27 cellular contexts compared by ENCODE assay signal in genomic region chr3:11099306-11099705, GRCh38. TPM values are rescaled to one million over a fixed set of nuclear protein-coding genes. Genes with fewer than 3 reads are reported as not detected.
"Had no signal": no experiment of that assay in that cellular context is flagged by ENCODE, and none has a peak within 500 bp of the region (broad histone marks: within the 10 kb centered on the region; RNA-seq: fewer than 3 reads in every experiment).

No MANE protein-coding gene starts in this region.

- H3K27me3 ChIP-seq: suprapubic skin, tibial artery, upper lobe of right lung had no signal

- DNase-seq: hippocampal formation; immature natural killer cell; islet precursor cell; left ventricle myocardium inferior; mesendoderm; naive B cell; natural killer cell; nephron progenitor cell; occipital lobe; retina; right cardiac atrium; spleen; stimulated activated CD4-positive, alpha-beta T cell treated with anti-CD3 and anti-CD28 coated beads, Interleukin-4, amount 100 ng/mL, for 24 hours; stimulated activated naive CD4-positive, alpha-beta T cell; tibial artery; trophoblast cell; upper lobe of right lung had no signal

- H3K27ac ChIP-seq: left ventricle myocardium inferior, neural progenitor cell, neutrophil, parathyroid adenoma, skin epidermis, spleen, suprapubic skin, thoracic aorta, tibial artery, upper lobe of right lung had no signal

- H3K79me2 ChIP-seq: parathyroid adenoma had no signal

- H3K36me3 ChIP-seq: left ventricle myocardium inferior, neural progenitor cell, neutrophil, spleen, suprapubic skin, thoracic aorta, tibial artery, upper lobe of right lung had no signal

- H3K4me2 ChIP-seq: neural progenitor cell had no signal

- H3K36me3 Mint-ChIP-seq: immature natural killer cell; mesothelial cell of epicardium; natural killer cell; neural progenitor cell; stimulated activated effector memory CD8-positive, alpha-beta T cell treated with anti-CD3 and anti-CD28 coated beads, Interleukin-12 subunit alpha, Interleukin-12 subunit beta, amount 100 ng/mL, for 72 hours had no signal

- H3K4me3 ChIP-seq: left ventricle myocardium inferior, lung, neural progenitor cell, skin epidermis, spleen, suprapubic skin, thoracic aorta, tibial artery, upper lobe of right lung had no signal

- H3K27ac Mint-ChIP-seq: immature natural killer cell; mesothelial cell of epicardium; naive B cell; natural killer cell; nephron progenitor cell; neural progenitor cell; stimulated activated effector memory CD8-positive, alpha-beta T cell treated with anti-CD3 and anti-CD28 coated beads, Interleukin-12 subunit alpha, Interleukin-12 subunit beta, amount 100 ng/mL, for 72 hours; stimulated activated naive CD8-positive, alpha-beta T cell treated with anti-CD3 and anti-CD28 coated beads, Interleukin-15, Interleukin-2, amounts not matched to agents 100 ng/mL and 50 ng/mL, for 24 hours had no signal

- H3K9me3 ChIP-seq: suprapubic skin, thoracic aorta, upper lobe of right lung had no signal

- H3K4me1 ChIP-seq: neural progenitor cell, parathyroid adenoma had no signal

- H2AFZ ChIP-seq: neural progenitor cell, parathyroid adenoma had no signal

- H3K9ac ChIP-seq: neural progenitor cell, parathyroid adenoma had no signal

- H3K4me3 Mint-ChIP-seq: immature natural killer cell; mesothelial cell of epicardium; naive B cell; natural killer cell; nephron progenitor cell; neural progenitor cell; stimulated activated effector memory CD8-positive, alpha-beta T cell treated with anti-CD3 and anti-CD28 coated beads, Interleukin-12 subunit alpha, Interleukin-12 subunit beta, amount 100 ng/mL, for 72 hours; stimulated activated naive CD8-positive, alpha-beta T cell treated with anti-CD3 and anti-CD28 coated beads, Interleukin-15, Interleukin-2, amounts not matched to agents 100 ng/mL and 50 ng/mL, for 24 hours had no signal

RNA-seq across cellular contexts. Expression of gene HRH1, which starts 55.0 kb away (rescaled TPM):
- total RNA-seq: natural killer cell had no signal
